ENCODE assay signal across 23 cellular contexts in the genomic region with DNA sequence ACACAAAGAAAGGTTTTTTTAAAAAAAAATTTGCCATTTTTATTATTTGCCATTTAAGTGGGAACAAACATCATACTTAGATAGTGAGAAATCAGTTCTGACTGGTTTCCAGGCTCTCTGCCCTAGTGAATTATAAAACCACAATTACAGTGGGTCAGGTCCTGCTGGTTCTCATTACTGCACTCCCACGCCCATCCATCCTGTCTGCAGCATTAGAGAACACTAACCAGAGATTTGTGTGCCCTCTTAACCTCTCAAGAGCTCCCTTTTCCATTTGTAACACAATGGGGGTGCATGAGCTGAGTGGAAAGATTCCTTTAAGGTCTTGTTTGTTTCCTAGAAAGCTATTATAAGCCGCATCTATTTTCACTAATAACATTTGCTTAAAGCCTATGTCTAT.
DNase-seq lines count a peak whose midpoint lies in the region; ATAC-seq and TF ChIP-seq lines count a peak whose summit lies in the region.
"Had no signal": no experiment of that assay in that cellular context is flagged by ENCODE, and none has a peak within 500 bp of the region (broad histone marks: within the 10 kb centered on the region; RNA-seq: fewer than 3 reads in every experiment).

No MANE protein-coding gene starts in this region.

- H3K27me3 ChIP-seq in NT2/D1 (ENCODE audit: insufficient read depth, insufficient read length) = no peaks in the 10 kb centered on the region
- H3K27me3 ChIP-seq in psoas muscle (ENCODE audit: insufficient read depth in 3 of 3, low read length in 2 of 3) = no peaks in the 10 kb centered on the region
- H3K27me3 ChIP-seq: MG63, right atrium auricular region, spleen, suprapubic skin had no signal

- DNase-seq in A172 (ENCODE audit: low spot score) (peak; percentile 2), H4 (ENCODE audit: low spot score) (peak; percentile 32), NT2/D1 (ENCODE audit: low read depth, low spot score) (peak; percentile 44), islet precursor cell (peak; percentile 67), psoas muscle (no peak), G401 (ENCODE audit: low spot score) (no peak)
- DNase-seq in activated CD4-positive, alpha-beta T cell treated with anti-CD3 and anti-CD28 coated beads, Interleukin-2, amount 50 U/mL, for 4 hours = no peak
- DNase-seq: activated B cell treated with CpG ODN at 0.5 μM for 24 hours; activated CD4-positive, alpha-beta T cell treated with anti-CD3 and anti-CD28 coated beads, Interleukin-2, amount 50 U/mL, for 48 hours; activated CD8-positive, alpha-beta memory T cell treated with anti-CD3 and anti-CD28 coated beads, Interleukin-2, amount 50 U/mL, for 48 hours; activated naive CD8-positive, alpha-beta T cell treated with anti-CD3 and anti-CD28 coated beads for 36 hours; central memory CD4-positive, alpha-beta T cell; MG63; NCI-H1694; NCI-H526; nucleus accumbens; spleen; stimulated activated CD4-positive, alpha-beta T cell treated with anti-CD3 and anti-CD28 coated beads, Interleukin-4, amount 100 ng/mL, for 1 hour; stimulated activated naive B cell treated with anti-CD40 and anti-IgM and Interleukin-4, amounts not matched to agents 10 μg/mL and 1 μg/mL and 100 μg/mL, for 72 hours; T-helper 9 cell had no signal

- no peak for ATAC-seq in HG03521 (IDR thresholded peaks at IDR 0.05; ENCODE audit: unreplicated experiment)
- no peak for ATAC-seq in psoas muscle
- ATAC-seq: stimulated activated naive B cell treated with anti-CD40 and anti-IgM and Interleukin-4, amounts not matched to agents 10 μg/mL and 1 μg/mL and 100 μg/mL, for 72 hours had no signal

- H3K4me1 ChIP-seq in NT2/D1 (ENCODE audit: insufficient read depth, insufficient read length) (no peaks in the 10 kb centered on the region), psoas muscle (no peaks in the 10 kb centered on the region)
- H3K4me1 ChIP-seq: right atrium auricular region, spleen, suprapubic skin had no signal

- TF ChIP-seq CTCF in psoas muscle (IDR thresholded peaks at IDR 0.05) = no peak

- H3K4me3 ChIP-seq in NT2/D1 (ENCODE audit: insufficient read length, low read depth) = no peak overlapping the region
- H3K4me3 ChIP-seq in psoas muscle = no peak overlapping the region
- H3K4me3 ChIP-seq: MG63, right atrium auricular region, spleen, suprapubic skin had no signal

- in situ Hi-C loops in G401 (cut with HindIII; ENCODE audit: low sequenced_read_pairs) = no loop called here

- no peaks in the 10 kb centered on the region for H3K36me3 ChIP-seq in NT2/D1 (ENCODE audit: insufficient read depth, insufficient read length, low read length)
- H3K36me3 ChIP-seq in psoas muscle (ENCODE audit: insufficient read depth in 1 of 2, low read depth in 1 of 2) = no peaks in the 10 kb centered on the region
- H3K36me3 ChIP-seq: MG63, right atrium auricular region, spleen, suprapubic skin had no signal

- H3K9ac ChIP-seq in NT2/D1 (ENCODE audit: insufficient read length, low read depth) = no peak overlapping the region

- WGBS in psoas muscle, 3 donors = 12 to 25% (median 24%) methylated on average over 2 of the region's 2 CpGs

- H3K27ac ChIP-seq in psoas muscle = no peak overlapping the region
- H3K27ac ChIP-seq: right atrium auricular region, spleen, suprapubic skin had no signal

- intact Hi-C loops in psoas muscle (cut with DNase I) = no loop called here

- H3K9me3 ChIP-seq in NT2/D1 (ENCODE audit: insufficient read depth, low read length) (no peaks in the 10 kb centered on the region), psoas muscle (no peaks in the 10 kb centered on the region)
- H3K9me3 ChIP-seq: MG63, suprapubic skin had no signal

Comparison
In these comparisons a context has a peak if more than half of its experiments do, and no peak if none do; other contexts are left out.
1. DNase-seq: peak in A172 (single experiment), H4 (single experiment), NT2/D1 (single experiment) and islet precursor cell (single experiment); none in activated CD4-positive, alpha-beta T cell treated with anti-CD3 and anti-CD28 coated beads, Interleukin-2, amount 50 U/mL, for 4 hours (0 of 2), psoas muscle (0 of 2) and G401 (single experiment).